Comparison of ENCODE assay signal across 30 cellular contexts in genomic region chr5:142292808-142293207, GRCh38.
"Had no signal": no experiment of that assay in that cellular context is flagged by ENCODE, and none has a peak within 500 bp of the region (broad histone marks: within the 10 kb centered on the region; RNA-seq: fewer than 3 reads in every experiment).

No MANE protein-coding gene starts in this region.

- H3K4me1 Mint-ChIP-seq: central memory CD8-positive, alpha-beta T cell had no signal

- H3K9me3 ChIP-seq: ascending aorta, breast epithelium had no signal

- H3K27ac ChIP-seq: breast epithelium, coronary artery, dorsolateral prefrontal cortex, epithelial cell of prostate, VCaP had no signal

- H3K27ac Mint-ChIP-seq: activated CD4-positive, alpha-beta memory T cell treated with anti-CD3 and anti-CD28 coated beads, Interleukin-2, amount 10 ng/mL, durations not matched to agents 7 days and 5 days; activated CD4-positive, alpha-beta T cell treated with anti-CD3 and anti-CD28 coated beads, Interleukin-2, amount 10 ng/mL, durations not matched to agents 7 days and 5 days; activated naive CD4-positive, alpha-beta T cell treated with anti-CD3 and anti-CD28 coated beads, Interleukin-2, amount 10 ng/mL, durations not matched to agents 7 days and 5 days; activated naive CD4-positive, alpha-beta T cell treated with anti-CD3 and anti-CD28 coated beads, Interleukin-2, amount 50 U/mL, for 72 hours; activated T-cell treated with anti-CD3 and anti-CD28 coated beads, Interleukin-2, amount 50 U/mL, for 24 hours; activated T-cell treated with anti-CD3 and anti-CD28 coated beads, Interleukin-2, amount 50 U/mL, for 72 hours; brain; dendritic cell treated with granulocyte-macrophage colony-stimulating factor and Interleukin-4, amounts not matched to agents 40 ng/mL and 50 ng/mL, for 4 days had no signal

- H3K4me3 ChIP-seq: ascending aorta, breast epithelium, coronary artery, dorsolateral prefrontal cortex had no signal

- H3K4me3 Mint-ChIP-seq: activated CD4-positive, alpha-beta memory T cell treated with anti-CD3 and anti-CD28 coated beads, Interleukin-2, amount 10 ng/mL, durations not matched to agents 7 days and 5 days; activated CD4-positive, alpha-beta T cell treated with anti-CD3 and anti-CD28 coated beads, Interleukin-2, amount 10 ng/mL, durations not matched to agents 7 days and 5 days; activated naive CD4-positive, alpha-beta T cell treated with anti-CD3 and anti-CD28 coated beads, Interleukin-2, amount 10 ng/mL, durations not matched to agents 7 days and 5 days; activated naive CD8-positive, alpha-beta T cell treated with anti-CD3 and anti-CD28 coated beads, Interleukin-2, amount 10 ng/mL, durations not matched to agents 7 days and 5 days; activated T-cell treated with anti-CD3 and anti-CD28 coated beads, Interleukin-2, amount 50 U/mL, for 24 hours; activated T-cell treated with anti-CD3 and anti-CD28 coated beads, Interleukin-2, amount 50 U/mL, for 72 hours; brain; central memory CD8-positive, alpha-beta T cell; dendritic cell treated with granulocyte-macrophage colony-stimulating factor and Interleukin-4, amounts not matched to agents 40 ng/mL and 50 ng/mL, for 4 days; WTC11 had no signal

- H3K36me3 Mint-ChIP-seq: activated naive CD4-positive, alpha-beta T cell treated with anti-CD3 and anti-CD28 coated beads, Interleukin-2, amount 10 ng/mL, durations not matched to agents 7 days and 5 days; activated naive CD4-positive, alpha-beta T cell treated with anti-CD3 and anti-CD28 coated beads, Interleukin-2, amount 50 U/mL, for 72 hours; activated naive CD8-positive, alpha-beta T cell treated with anti-CD3 and anti-CD28 coated beads, Interleukin-2, amount 10 ng/mL, durations not matched to agents 7 days and 5 days; brain had no signal

- ATAC-seq: activated naive CD4-positive, alpha-beta T cell treated with anti-CD3 and anti-CD28 coated beads, Interleukin-2, amount 50 U/mL, for 72 hours; activated T-cell treated with anti-CD3 and anti-CD28 coated beads, Interleukin-2, amount 50 U/mL, for 72 hours; WTC11 had no signal

- H3K27me3 Mint-ChIP-seq: activated T-cell treated with anti-CD3 and anti-CD28 coated beads, Interleukin-2, amount 50 U/mL, for 24 hours; central memory CD8-positive, alpha-beta T cell had no signal

- H3K9me3 Mint-ChIP-seq: activated CD4-positive, alpha-beta memory T cell treated with anti-CD3 and anti-CD28 coated beads, Interleukin-2, amount 10 ng/mL, durations not matched to agents 7 days and 5 days; activated CD4-positive, alpha-beta T cell treated with anti-CD3 and anti-CD28 coated beads, Interleukin-2, amount 10 ng/mL, durations not matched to agents 7 days and 5 days; activated naive CD4-positive, alpha-beta T cell treated with anti-CD3 and anti-CD28 coated beads, Interleukin-2, amount 10 ng/mL, durations not matched to agents 7 days and 5 days; activated naive CD4-positive, alpha-beta T cell treated with anti-CD3 and anti-CD28 coated beads, Interleukin-2, amount 50 U/mL, for 72 hours; activated naive CD8-positive, alpha-beta T cell treated with anti-CD3 and anti-CD28 coated beads, Interleukin-2, amount 10 ng/mL, durations not matched to agents 7 days and 5 days; activated T-cell treated with anti-CD3 and anti-CD28 coated beads, Interleukin-2, amount 50 U/mL, for 24 hours; activated T-cell treated with anti-CD3 and anti-CD28 coated beads, Interleukin-2, amount 50 U/mL, for 72 hours; central memory CD8-positive, alpha-beta T cell; dendritic cell treated with granulocyte-macrophage colony-stimulating factor and Interleukin-4, amounts not matched to agents 40 ng/mL and 50 ng/mL, for 4 days; WTC11 had no signal

- DNase-seq: activated CD4-positive, alpha-beta memory T cell treated with anti-CD3 and anti-CD28 coated beads, Interleukin-2, amount 10 ng/mL, durations not matched to agents 7 days and 5 days; activated CD4-positive, alpha-beta T cell treated with anti-CD3 and anti-CD28 coated beads for 1 hour; activated CD4-positive, alpha-beta T cell treated with anti-CD3 and anti-CD28 coated beads for 4 hours; activated CD4-positive, alpha-beta T cell treated with anti-CD3 and anti-CD28 coated beads, Interleukin-2, amount 10 ng/mL, durations not matched to agents 7 days and 5 days; activated CD4-positive, alpha-beta T cell treated with anti-CD3 and anti-CD28 coated beads, Interleukin-2, amount 50 U/mL, for 4 hours; activated CD8-positive, alpha-beta memory T cell treated with anti-CD3 and anti-CD28 coated beads, Interleukin-2, amount 50 U/mL, for 48 hours; activated gamma-delta T cell; activated naive CD4-positive, alpha-beta T cell; activated naive CD4-positive, alpha-beta T cell treated with anti-CD3 and anti-CD28 coated beads, Interleukin-2, amount 10 ng/mL, durations not matched to agents 7 days and 5 days; activated naive CD8-positive, alpha-beta T cell treated with anti-CD3 and anti-CD28 coated beads, Interleukin-2, amount 10 ng/mL, durations not matched to agents 7 days and 5 days; activated T-cell treated with anti-CD3 and anti-CD28 coated beads for 4 hours; activated T-cell treated with anti-CD3 and anti-CD28 coated beads, Interleukin-2, amount 50 U/mL, for 24 hours; activated T-cell treated with anti-CD3 and anti-CD28 coated beads, Interleukin-2, amount 50 U/mL, for 72 hours; dorsolateral prefrontal cortex; effector memory CD4-positive, alpha-beta T cell; head of caudate nucleus; T-helper 2 cell; T-helper 9 cell had no signal

- H3K27me3 ChIP-seq: ascending aorta, breast epithelium, dorsolateral prefrontal cortex had no signal

- H3K36me3 ChIP-seq: ascending aorta, breast epithelium had no signal

- H3K4me1 ChIP-seq: breast epithelium had no signal

- FAIRE-seq: frontal cortex, TTC549 had no signal
